In the genomic region with DNA sequence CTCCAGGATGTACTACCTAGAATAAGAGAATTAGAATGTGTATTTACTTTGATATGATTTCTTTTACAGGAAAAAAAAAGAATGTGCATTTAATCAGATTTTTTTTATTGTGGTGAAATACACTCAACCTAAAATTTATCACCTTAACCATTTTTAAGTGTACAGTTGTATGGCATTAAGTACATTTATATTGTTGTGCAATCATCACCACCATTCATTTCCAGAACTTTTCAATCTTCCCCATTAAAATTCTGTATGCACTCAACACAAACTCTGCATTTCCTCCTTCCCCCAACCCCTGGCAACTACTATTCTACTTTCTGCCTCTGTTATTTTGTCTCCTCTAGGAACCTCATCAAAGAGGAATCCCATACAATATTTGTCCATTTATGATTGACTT, we compare ENCODE assay signal across 34 cellular contexts.
"Had no signal": no experiment of that assay in that cellular context is flagged by ENCODE, and none has a peak within 500 bp of the region (broad histone marks: within the 10 kb centered on the region; RNA-seq: fewer than 3 reads in every experiment).

No MANE protein-coding gene starts in this region.

- DNase-seq: Kasumi-1, MM.1S, MV-4-11, NCI-H1048, NCI-H1092, NCI-H1092 treated with DMSO at 0.1 percent for 48 hours, NCI-H1105, NCI-H1105 treated with DMSO at 0.1 percent for 48 hours, NCI-H1417, NCI-H1417 treated with DMSO at 0.1 percent for 48 hours, NCI-H1436, NCI-H1436 treated with DMSO at 0.1 percent for 48 hours, NCI-H146, NCI-H1694, NCI-H1694 treated with DMSO at 0.1 percent for 48 hours, NCI-H187, NCI-H187 treated with DMSO at 0.1 percent for 48 hours, NCI-H1930, NCI-H2029, NCI-H2029 treated with DMSO at 0.1 percent for 48 hours, NCI-H2081, NCI-H2081 treated with DMSO at 0.1 percent for 48 hours, NCI-H2107, NCI-H2171, NCI-H2171 treated with DMSO at 0.1 percent for 48 hours, NCI-H2227 treated with DMSO at 0.1 percent for 48 hours, NCI-H226, NCI-H345, NCI-H446, NCI-H446 treated with DMSO at 0.1 percent for 48 hours, NCI-H510A, NCI-H510A treated with DMSO at 0.1 percent for 48 hours, NCI-H524, NCI-H524 treated with DMSO at 0.1 percent for 48 hours had no signal
